12 cellular contexts compared by ENCODE assay signal in the genomic region with DNA sequence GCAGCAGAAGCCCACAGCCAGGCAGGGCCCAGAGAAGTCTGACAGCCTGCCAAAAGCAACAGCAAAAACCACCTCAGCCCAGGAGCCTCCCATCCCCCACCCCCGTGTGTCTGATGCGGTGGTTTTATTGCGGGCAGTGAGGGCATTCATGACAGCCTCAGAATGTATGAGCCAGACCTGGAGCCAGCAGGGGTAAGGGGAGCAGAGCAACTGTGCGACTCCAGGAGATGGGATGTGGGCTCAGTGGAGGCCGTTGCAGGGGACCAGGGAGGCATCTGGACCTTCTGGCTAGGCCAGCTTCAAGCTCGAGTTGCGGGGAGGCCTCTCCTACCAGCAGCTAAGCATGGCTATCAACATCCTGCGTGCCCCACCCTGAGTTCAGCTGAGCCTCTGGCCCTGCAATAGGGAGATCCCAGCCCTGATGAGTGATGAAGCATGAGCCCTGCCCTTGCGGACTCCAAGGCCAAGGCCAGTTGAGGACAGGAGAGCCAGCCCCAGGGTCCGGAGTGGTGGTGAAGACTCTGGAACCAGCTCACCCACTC. TPM values are rescaled to one million over a fixed set of nuclear protein-coding genes. Genes with fewer than 3 reads are reported as not detected.
A peak's percentile ranks its signal among the peaks of the same experiment; 100 is the strongest.
DNase-seq lines count a peak whose midpoint lies in the region; TF ChIP-seq lines count a peak whose summit lies in the region.
"Had no signal": no experiment of that assay in that cellular context is flagged by ENCODE, and none has a peak within 500 bp of the region (broad histone marks: within the 10 kb centered on the region; RNA-seq: fewer than 3 reads in every experiment).

No MANE protein-coding gene starts in this region.

- H4K12ac ChIP-seq in trophoblast cell (ENCODE audit: low read depth, low read length), result no peak overlapping the region

- no peak overlapping the region for H2BK12ac ChIP-seq in trophoblast cell (ENCODE audit: low read length)

- peak; percentile 66 for DNase-seq in NK-92 treated with Interleukin-12 subunit alpha and Interleukin-12 subunit beta, amount 100 ng/mL, for 24 hours (lab: John Stamatoyannopoulos, UW)
- DNase-seq in NK-92 (lab: John Stamatoyannopoulos, UW; ENCODE audit: unreplicated experiment), result no peak
- DNase-seq in SW480 (ENCODE audit: low spot score), result peak; percentile 80
- no peak for DNase-seq in ascending aorta (ENCODE audit: low spot score in 2 of 2)
- peak; percentile 79 to 89 for DNase-seq in trophoblast cell
- DNase-seq in mucosa of gallbladder (ENCODE audit: low spot score), result no peak
- no peak for DNase-seq in cortex of kidney (lab: John Stamatoyannopoulos, UW)
- DNase-seq in SW 1271 (lab: John Stamatoyannopoulos, UW), result no peak
- DNase-seq: T1000 had no signal

- H3K79me1 ChIP-seq in trophoblast cell (ENCODE audit: low read length), result peaks cover 2% of the 10 kb centered on the region

- H3K23ac ChIP-seq in trophoblast cell (ENCODE audit: low read length), result no peak overlapping the region

- no peak overlapping the region for H4K91ac ChIP-seq in trophoblast cell (ENCODE audit: low read depth, low read length)

- H2BK5ac ChIP-seq in trophoblast cell (ENCODE audit: low read depth, low read length, poor library complexity), result no peak overlapping the region

- H3K18ac ChIP-seq in trophoblast cell (ENCODE audit: low read length), result no peak overlapping the region

- no peak overlapping the region for H2AK5ac ChIP-seq in trophoblast cell (ENCODE audit: low read length)

- H3K9me3 ChIP-seq in ascending aorta (no peaks in the 10 kb centered on the region), trophoblast cell (ENCODE audit: insufficient read depth, low read depth, low read length) (peaks cover 3% of the 10 kb centered on the region)

- no peak for TF ChIP-seq CTCF in ascending aorta (IDR thresholded peaks at IDR 0.05)

- intact Hi-C loops in ascending aorta (cut with DNase I), result loop anchor here (5.0 to 10.0 kb wide), 3 partner anchors 260 to 360 kb away; a partner anchor contains a TSS

- no peak overlapping the region for H4K8ac ChIP-seq in trophoblast cell (ENCODE audit: low read depth, low read length)

- whole genome bisulfite sequencing in trophoblast cell (ENCODE audit: extremely low coverage, insufficient coverage, insufficient read length), result no CpG with 5 or more reads among the region's 10 CpGs

- H3K4ac ChIP-seq in trophoblast cell (ENCODE audit: low read depth, low read length), result no peak overlapping the region

- H3K14ac ChIP-seq in trophoblast cell (ENCODE audit: low read length), result no peak overlapping the region

- H3K79me2 ChIP-seq in trophoblast cell (ENCODE audit: control insufficient read depth, insufficient read depth, low read length, poor library complexity), result no peaks in the 10 kb centered on the region

- H3K27me3 ChIP-seq in ascending aorta (no peaks in the 10 kb centered on the region), trophoblast cell (ENCODE audit: insufficient read depth, low read length) (no peaks in the 10 kb centered on the region)

- no peak overlapping the region for H2AFZ ChIP-seq in trophoblast cell (ENCODE audit: insufficient read depth, low read length, poor library complexity)

- no peak overlapping the region for H2BK120ac ChIP-seq in trophoblast cell (ENCODE audit: insufficient read depth, low read length, poor library complexity)

- H3K9ac ChIP-seq in trophoblast cell (ENCODE audit: low read length), result no peak overlapping the region

- peak overlapping the region; percentile 82 to 92 for H3K27ac ChIP-seq in ascending aorta
- no peak overlapping the region for H3K27ac ChIP-seq in trophoblast cell (ENCODE audit: low read depth, low read length)

- H3K36me3 ChIP-seq in ascending aorta (no peaks in the 10 kb centered on the region), trophoblast cell (ENCODE audit: control insufficient read depth in 1 of 2, insufficient read depth in 2 of 2, low read length in 2 of 2) (no peaks in the 10 kb centered on the region)

- H3K4me1 ChIP-seq in ascending aorta (peaks cover 20 to 44% of the 10 kb centered on the region in 2 donors), trophoblast cell (ENCODE audit: control insufficient read depth in 1 of 2, insufficient read depth in 2 of 2, low read length in 2 of 2) (peaks cover 12 to 14% of the 10 kb centered on the region in 2 experiments)

- no peak overlapping the region for H3K4me3 ChIP-seq in ascending aorta
- H3K4me3 ChIP-seq in trophoblast cell (ENCODE audit: low read depth, low read length), result no peak overlapping the region

- no peak overlapping the region for H3K4me2 ChIP-seq in trophoblast cell (ENCODE audit: low read length)

RNA-seq across cellular contexts. Expression of a gene that starts 52.5 kb away (rescaled TPM):
- 62.4 TPM for total RNA-seq in ascending aorta
- 217 and 235 TPM in 2 replicates for polyA plus RNA-seq in trophoblast cell (2013)
- 0.72 TPM for total RNA-seq in mucosa of gallbladder
- total RNA-seq: bronchial epithelial cell, lung microvascular endothelial cell, NCI-H460 had no signal

Comparison
In these comparisons a context has a peak if more than half of its experiments do, and no peak if none do; other contexts are left out.
1. DNase-seq: peak in NK-92 treated with Interleukin-12 subunit alpha and Interleukin-12 subunit beta, amount 100 ng/mL, for 24 hours (single experiment), SW480 (single experiment) and trophoblast cell (2 of 2); none in NK-92 (single experiment), ascending aorta (0 of 2), mucosa of gallbladder (single experiment), cortex of kidney (single experiment) and SW 1271 (0 of 2).
2. RNA of a gene that starts 52.5 kb away (total RNA-seq): 62.4 TPM in ascending aorta (single experiment); 0.72 TPM in mucosa of gallbladder (single experiment); every median in the first group is over 10 times any median in the second.